1 cellular context compared by ENCODE assay signal in the genomic region with DNA sequence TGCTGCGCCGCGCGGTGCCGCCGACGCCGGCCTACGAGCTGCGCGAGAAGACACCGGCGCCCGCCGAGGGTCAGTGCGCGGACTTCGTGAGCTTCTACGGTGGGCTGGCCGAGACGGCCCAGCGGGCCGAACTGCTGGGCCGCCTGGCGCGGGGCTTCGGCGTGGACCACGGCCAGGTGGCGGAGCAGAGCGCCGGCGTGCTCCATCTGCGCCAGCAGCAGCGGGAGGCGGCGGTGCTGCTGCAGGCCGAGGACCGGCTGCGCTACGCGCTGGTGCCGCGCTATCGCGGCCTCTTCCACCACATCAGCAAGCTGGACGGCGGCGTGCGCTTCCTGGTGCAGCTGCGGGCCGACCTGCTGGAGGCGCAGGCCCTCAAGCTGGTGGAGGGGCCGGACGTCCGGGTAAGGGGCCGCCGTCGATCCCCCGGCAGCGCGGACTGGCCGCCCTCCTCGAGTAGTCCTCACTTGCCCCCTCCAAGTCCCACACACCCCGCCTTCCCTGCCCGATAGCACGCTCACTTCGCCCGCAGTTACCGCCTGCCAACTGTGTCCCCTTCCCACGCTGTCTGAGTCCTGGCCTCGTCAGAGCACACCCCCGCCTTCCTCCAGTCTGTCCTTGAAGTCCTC.
A peak's percentile ranks its signal among the peaks of the same experiment; 100 is the strongest.
TF ChIP-seq lines count a peak whose summit lies in the region.

No MANE protein-coding gene starts in this region.

TF ChIP-seq in HepG2, 621 proteins besides CTCF, POLR2A, EP300 and RAD21 (continued from another document and continues in another):
- TF ChIP-seq ZNF558 (CRISPR knock-in tag; IDR thresholded peaks at IDR 0.05; ENCODE audit: borderline replicate concordance) (peak; percentile 54; the same call in 1 of the 2 replicates), KMT2A (CRISPR knock-in tag; IDR thresholded peaks at IDR 0.05) (peak; percentile 5; the same call in 1 of the 2 replicates), RBM39 (IDR thresholded peaks at IDR 0.05; ENCODE audit: low read depth, low read length, poor library complexity, severe bottlenecking) (peak; percentile 66), ZFY (CRISPR knock-in tag; IDR thresholded peaks at IDR 0.05) (peak; percentile 80), ZNF253 (CRISPR knock-in tag; IDR thresholded peaks at IDR 0.05; ENCODE audit: borderline replicate concordance) (peak; percentile 84; the same call in 1 of the 2 replicates), RBFOX2 (IDR thresholded peaks at IDR 0.05; ENCODE audit: low read depth, low read length) (peak; percentile 77), RBAK (CRISPR knock-in tag; IDR thresholded peaks at IDR 0.05) (0 out of 2 replicates have a peak, but pooled peaks have one; percentile 36), ZFYVE20 (CRISPR knock-in tag; IDR thresholded peaks at IDR 0.05; ENCODE audit: borderline replicate concordance, low read depth) (peak; percentile 31; the same call in 1 of the 2 replicates), GLI4 (CRISPR knock-in tag; IDR thresholded peaks at IDR 0.05; ENCODE audit: borderline replicate concordance) (peak; percentile 86; the same call in 1 of the 2 replicates), HMGA1 (CRISPR knock-in tag; conservative IDR thresholded peaks at IDR 0.05) (no peak), ZNF660 (CRISPR knock-in tag; IDR thresholded peaks at IDR 0.05; ENCODE audit: borderline replicate concordance, low read depth) (no peak), ZNF616 (CRISPR knock-in tag; IDR thresholded peaks at IDR 0.05; ENCODE audit: low read depth) (0 out of 2 replicates have a peak, but pooled peaks have one; percentile 61), XBP1 (CRISPR knock-in tag; IDR thresholded peaks at IDR 0.05) (no peak; the same call in 1 of the 2 replicates), ZNF577 (CRISPR knock-in tag; IDR thresholded peaks at IDR 0.05; ENCODE audit: borderline replicate concordance, low read depth) (0 out of 2 replicates have a peak, but pooled peaks have one; percentile 48), TEAD3 (CRISPR knock-in tag; optimal IDR thresholded peaks at IDR 0.05; ENCODE audit: borderline replicate concordance) (no peak), THYN1 (CRISPR knock-in tag; IDR thresholded peaks at IDR 0.05; ENCODE audit: borderline replicate concordance, low read depth) (no peak), ZNF724P (CRISPR knock-in tag; IDR thresholded peaks at IDR 0.05; ENCODE audit: borderline replicate concordance) (peak; percentile 81; the same call in 1 of the 2 replicates), ZNF782 (CRISPR knock-in tag; IDR thresholded peaks at IDR 0.05; ENCODE audit: borderline replicate concordance) (no peak; the same call in 1 of the 2 replicates), SALL1 (CRISPR knock-in tag; IDR thresholded peaks at IDR 0.05) (peak; percentile 52), ZFX (CRISPR knock-in tag; IDR thresholded peaks at IDR 0.05; ENCODE audit: low read depth) (peak; percentile 70), PTBP1 (IDR thresholded peaks at IDR 0.05; ENCODE audit: low read depth, low read length, poor library complexity, severe bottlenecking) (no peak), PLRG1 (conservative IDR thresholded peaks at IDR 0.05) (no peak), ZNF766 (CRISPR knock-in tag; IDR thresholded peaks at IDR 0.05; ENCODE audit: borderline replicate concordance) (0 out of 2 replicates have a peak, but pooled peaks have one; percentile 52), SPEN (CRISPR knock-in tag; IDR thresholded peaks at IDR 0.05; ENCODE audit: low read depth) (peak; percentile 29; the same call in 1 of the 2 replicates), ZSCAN25 (CRISPR knock-in tag; IDR thresholded peaks at IDR 0.05) (0 out of 2 replicates have a peak, but pooled peaks have one; percentile 19), ZSCAN21 (CRISPR knock-in tag; IDR thresholded peaks at IDR 0.05; ENCODE audit: borderline replicate concordance) (peak; percentile 14), ZNF557 (CRISPR knock-in tag; IDR thresholded peaks at IDR 0.05) (0 out of 2 replicates have a peak, but pooled peaks have one; percentile 19), ASH2L (IDR thresholded peaks at IDR 0.05; ENCODE audit: insufficient read length, low read depth, low read length) (peak; percentile 18)
- TF ChIP-seq, protein P1, sequence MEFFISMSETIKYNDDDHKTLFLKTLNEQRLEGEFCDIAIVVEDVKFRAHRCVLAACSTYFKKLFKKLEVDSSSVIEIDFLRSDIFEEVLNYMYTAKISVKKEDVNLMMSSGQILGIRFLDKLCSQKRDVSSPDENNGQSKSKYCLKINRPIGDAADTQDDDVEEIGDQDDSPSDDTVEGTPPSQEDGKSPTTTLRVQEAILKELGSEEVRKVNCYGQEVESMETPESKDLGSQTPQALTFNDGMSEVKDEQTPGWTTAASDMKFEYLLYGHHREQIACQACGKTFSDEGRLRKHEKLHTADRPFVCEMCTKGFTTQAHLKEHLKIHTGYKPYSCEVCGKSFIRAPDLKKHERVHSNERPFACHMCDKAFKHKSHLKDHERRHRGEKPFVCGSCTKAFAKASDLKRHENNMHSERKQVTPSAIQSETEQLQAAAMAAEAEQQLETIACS (CRISPR knock-in tag; IDR thresholded peaks at IDR 0.05), result no peak; the same call in 1 of the 2 replicates
- TF ChIP-seq, protein P2, sequence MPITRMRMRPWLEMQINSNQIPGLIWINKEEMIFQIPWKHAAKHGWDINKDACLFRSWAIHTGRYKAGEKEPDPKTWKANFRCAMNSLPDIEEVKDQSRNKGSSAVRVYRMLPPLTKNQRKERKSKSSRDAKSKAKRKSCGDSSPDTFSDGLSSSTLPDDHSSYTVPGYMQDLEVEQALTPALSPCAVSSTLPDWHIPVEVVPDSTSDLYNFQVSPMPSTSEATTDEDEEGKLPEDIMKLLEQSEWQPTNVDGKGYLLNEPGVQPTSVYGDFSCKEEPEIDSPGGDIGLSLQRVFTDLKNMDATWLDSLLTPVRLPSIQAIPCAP (CRISPR knock-in tag; IDR thresholded peaks at IDR 0.05; ENCODE audit: low read depth), result 0 out of 2 replicates have a peak, but pooled peaks have one; percentile 9
- TF ChIP-seq, protein P3, sequence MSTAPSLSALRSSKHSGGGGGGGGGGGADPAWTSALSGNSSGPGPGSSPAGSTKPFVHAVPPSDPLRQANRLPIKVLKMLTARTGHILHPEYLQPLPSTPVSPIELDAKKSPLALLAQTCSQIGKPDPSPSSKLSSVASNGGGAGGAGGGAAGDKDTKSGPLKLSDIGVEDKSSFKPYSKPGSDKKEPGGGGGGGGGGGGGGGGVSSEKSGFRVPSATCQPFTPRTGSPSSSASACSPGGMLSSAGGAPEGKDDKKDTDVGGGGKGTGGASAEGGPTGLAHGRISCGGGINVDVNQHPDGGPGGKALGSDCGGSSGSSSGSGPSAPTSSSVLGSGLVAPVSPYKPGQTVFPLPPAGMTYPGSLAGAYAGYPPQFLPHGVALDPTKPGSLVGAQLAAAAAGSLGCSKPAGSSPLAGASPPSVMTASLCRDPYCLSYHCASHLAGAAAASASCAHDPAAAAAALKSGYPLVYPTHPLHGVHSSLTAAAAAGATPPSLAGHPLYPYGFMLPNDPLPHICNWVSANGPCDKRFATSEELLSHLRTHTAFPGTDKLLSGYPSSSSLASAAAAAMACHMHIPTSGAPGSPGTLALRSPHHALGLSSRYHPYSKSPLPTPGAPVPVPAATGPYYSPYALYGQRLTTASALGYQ (CRISPR knock-in tag; IDR thresholded peaks at IDR 0.05), result no peak
- TF ChIP-seq, protein P4, sequence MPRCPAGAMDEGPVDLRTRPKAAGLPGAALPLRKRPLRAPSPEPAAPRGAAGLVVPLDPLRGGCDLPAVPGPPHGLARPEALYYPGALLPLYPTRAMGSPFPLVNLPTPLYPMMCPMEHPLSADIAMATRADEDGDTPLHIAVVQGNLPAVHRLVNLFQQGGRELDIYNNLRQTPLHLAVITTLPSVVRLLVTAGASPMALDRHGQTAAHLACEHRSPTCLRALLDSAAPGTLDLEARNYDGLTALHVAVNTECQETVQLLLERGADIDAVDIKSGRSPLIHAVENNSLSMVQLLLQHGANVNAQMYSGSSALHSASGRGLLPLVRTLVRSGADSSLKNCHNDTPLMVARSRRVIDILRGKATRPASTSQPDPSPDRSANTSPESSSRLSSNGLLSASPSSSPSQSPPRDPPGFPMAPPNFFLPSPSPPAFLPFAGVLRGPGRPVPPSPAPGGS (CRISPR knock-in tag; IDR thresholded peaks at IDR 0.05), result peak; percentile 75; the same call in 1 of the 2 replicates
- TF ChIP-seq, protein P5, sequence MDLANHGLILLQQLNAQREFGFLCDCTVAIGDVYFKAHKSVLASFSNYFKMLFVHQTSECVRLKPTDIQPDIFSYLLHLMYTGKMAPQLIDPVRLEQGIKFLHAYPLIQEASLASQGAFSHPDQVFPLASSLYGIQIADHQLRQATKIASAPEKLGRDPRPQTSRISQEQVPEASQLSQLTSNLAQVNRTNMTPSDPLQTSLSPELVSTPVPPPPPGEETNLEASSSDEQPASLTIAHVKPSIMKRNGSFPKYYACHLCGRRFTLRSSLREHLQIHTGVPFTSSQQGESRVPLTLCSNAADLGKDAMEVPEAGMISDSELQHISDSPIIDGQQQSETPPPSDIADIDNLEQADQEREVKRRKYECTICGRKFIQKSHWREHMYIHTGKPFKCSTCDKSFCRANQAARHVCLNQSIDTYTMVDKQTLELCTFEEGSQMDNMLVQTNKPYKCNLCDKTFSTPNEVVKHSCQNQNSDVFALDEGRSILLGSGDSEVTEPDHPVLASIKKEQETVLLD (CRISPR knock-in tag; IDR thresholded peaks at IDR 0.05; ENCODE audit: low read depth), result peak; percentile 40; the same call in 1 of the 2 replicates
- TF ChIP-seq, protein P6, sequence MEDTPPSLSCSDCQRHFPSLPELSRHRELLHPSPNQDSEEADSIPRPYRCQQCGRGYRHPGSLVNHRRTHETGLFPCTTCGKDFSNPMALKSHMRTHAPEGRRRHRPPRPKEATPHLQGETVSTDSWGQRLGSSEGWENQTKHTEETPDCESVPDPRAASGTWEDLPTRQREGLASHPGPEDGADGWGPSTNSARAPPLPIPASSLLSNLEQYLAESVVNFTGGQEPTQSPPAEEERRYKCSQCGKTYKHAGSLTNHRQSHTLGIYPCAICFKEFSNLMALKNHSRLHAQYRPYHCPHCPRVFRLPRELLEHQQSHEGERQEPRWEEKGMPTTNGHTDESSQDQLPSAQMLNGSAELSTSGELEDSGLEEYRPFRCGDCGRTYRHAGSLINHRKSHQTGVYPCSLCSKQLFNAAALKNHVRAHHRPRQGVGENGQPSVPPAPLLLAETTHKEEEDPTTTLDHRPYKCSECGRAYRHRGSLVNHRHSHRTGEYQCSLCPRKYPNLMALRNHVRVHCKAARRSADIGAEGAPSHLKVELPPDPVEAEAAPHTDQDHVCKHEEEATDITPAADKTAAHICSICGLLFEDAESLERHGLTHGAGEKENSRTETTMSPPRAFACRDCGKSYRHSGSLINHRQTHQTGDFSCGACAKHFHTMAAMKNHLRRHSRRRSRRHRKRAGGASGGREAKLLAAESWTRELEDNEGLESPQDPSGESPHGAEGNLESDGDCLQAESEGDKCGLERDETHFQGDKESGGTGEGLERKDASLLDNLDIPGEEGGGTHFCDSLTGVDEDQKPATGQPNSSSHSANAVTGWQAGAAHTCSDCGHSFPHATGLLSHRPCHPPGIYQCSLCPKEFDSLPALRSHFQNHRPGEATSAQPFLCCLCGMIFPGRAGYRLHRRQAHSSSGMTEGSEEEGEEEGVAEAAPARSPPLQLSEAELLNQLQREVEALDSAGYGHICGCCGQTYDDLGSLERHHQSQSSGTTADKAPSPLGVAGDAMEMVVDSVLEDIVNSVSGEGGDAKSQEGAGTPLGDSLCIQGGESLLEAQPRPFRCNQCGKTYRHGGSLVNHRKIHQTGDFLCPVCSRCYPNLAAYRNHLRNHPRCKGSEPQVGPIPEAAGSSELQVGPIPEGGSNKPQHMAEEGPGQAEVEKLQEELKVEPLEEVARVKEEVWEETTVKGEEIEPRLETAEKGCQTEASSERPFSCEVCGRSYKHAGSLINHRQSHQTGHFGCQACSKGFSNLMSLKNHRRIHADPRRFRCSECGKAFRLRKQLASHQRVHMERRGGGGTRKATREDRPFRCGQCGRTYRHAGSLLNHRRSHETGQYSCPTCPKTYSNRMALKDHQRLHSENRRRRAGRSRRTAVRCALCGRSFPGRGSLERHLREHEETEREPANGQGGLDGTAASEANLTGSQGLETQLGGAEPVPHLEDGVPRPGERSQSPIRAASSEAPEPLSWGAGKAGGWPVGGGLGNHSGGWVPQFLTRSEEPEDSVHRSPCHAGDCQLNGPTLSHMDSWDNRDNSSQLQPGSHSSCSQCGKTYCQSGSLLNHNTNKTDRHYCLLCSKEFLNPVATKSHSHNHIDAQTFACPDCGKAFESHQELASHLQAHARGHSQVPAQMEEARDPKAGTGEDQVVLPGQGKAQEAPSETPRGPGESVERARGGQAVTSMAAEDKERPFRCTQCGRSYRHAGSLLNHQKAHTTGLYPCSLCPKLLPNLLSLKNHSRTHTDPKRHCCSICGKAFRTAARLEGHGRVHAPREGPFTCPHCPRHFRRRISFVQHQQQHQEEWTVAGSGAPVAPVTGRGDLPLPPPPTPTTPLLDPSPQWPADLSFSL (CRISPR knock-in tag; IDR thresholded peaks at IDR 0.05), result peak; percentile 5; the same call in 1 of the 2 replicates
- TF ChIP-seq, protein P7, sequence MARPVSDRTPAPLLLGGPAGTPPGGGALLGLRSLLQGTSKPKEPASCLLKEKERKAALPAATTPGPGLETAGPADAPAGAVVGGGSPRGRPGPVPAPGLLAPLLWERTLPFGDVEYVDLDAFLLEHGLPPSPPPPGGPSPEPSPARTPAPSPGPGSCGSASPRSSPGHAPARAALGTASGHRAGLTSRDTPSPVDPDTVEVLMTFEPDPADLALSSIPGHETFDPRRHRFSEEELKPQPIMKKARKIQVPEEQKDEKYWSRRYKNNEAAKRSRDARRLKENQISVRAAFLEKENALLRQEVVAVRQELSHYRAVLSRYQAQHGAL (CRISPR knock-in tag; IDR thresholded peaks at IDR 0.05; ENCODE audit: not compliant biosample characterization), result peak; percentile 60
- TF ChIP-seq, protein P8, sequence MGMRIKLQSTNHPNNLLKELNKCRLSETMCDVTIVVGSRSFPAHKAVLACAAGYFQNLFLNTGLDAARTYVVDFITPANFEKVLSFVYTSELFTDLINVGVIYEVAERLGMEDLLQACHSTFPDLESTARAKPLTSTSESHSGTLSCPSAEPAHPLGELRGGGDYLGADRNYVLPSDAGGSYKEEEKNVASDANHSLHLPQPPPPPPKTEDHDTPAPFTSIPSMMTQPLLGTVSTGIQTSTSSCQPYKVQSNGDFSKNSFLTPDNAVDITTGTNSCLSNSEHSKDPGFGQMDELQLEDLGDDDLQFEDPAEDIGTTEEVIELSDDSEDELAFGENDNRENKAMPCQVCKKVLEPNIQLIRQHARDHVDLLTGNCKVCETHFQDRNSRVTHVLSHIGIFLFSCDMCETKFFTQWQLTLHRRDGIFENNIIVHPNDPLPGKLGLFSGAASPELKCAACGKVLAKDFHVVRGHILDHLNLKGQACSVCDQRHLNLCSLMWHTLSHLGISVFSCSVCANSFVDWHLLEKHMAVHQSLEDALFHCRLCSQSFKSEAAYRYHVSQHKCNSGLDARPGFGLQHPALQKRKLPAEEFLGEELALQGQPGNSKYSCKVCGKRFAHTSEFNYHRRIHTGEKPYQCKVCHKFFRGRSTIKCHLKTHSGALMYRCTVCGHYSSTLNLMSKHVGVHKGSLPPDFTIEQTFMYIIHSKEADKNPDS (CRISPR knock-in tag; IDR thresholded peaks at IDR 0.05), result 0 out of 2 replicates have a peak, but pooled peaks have one; percentile 53
